In genomic region chr22:20993304-20994127, GRCh38 we compare ENCODE assay signal across 25 cellular contexts. TPM values are rescaled to one million over a fixed set of nuclear protein-coding genes. Genes with fewer than 3 reads are reported as not detected.
"Had no signal": no experiment of that assay in that cellular context is flagged by ENCODE, and none has a peak within 500 bp of the region (broad histone marks: within the 10 kb centered on the region; RNA-seq: fewer than 3 reads in every experiment).

No MANE protein-coding gene starts in this region.

- H3K4me3 ChIP-seq: left lung, lower lobe of right lung, ovary, right atrium auricular region, spleen, suprapubic skin, thoracic aorta, tibial artery, upper lobe of right lung had no signal

- H3K4me1 ChIP-seq: left lung, lower lobe of right lung, right atrium auricular region, suprapubic skin, tibial artery, upper lobe of right lung had no signal

- H3K27ac ChIP-seq: left lung, lower lobe of right lung, neutrophil, ovary, right atrium auricular region, spleen, suprapubic skin, thoracic aorta, tibial artery, upper lobe of right lung had no signal

- H3K9me3 ChIP-seq: left lung, lower lobe of right lung, neutrophil, ovary, right atrium auricular region, spleen, suprapubic skin, thoracic aorta, tibial artery, upper lobe of right lung had no signal

- ATAC-seq: left colon; left lung; lower lobe of right lung; naive thymus-derived CD8-positive, alpha-beta T cell; sciatic nerve; stimulated activated effector memory CD8-positive, alpha-beta T cell treated with anti-CD3 and anti-CD28 coated beads, Interleukin-12 subunit alpha, Interleukin-12 subunit beta, amount 100 ng/mL, for 72 hours; upper lobe of right lung had no signal

- FAIRE-seq: keratinocyte, small intestine, urothelium cell line had no signal

- H3K27me3 ChIP-seq: left lung, neutrophil, ovary, right atrium auricular region, spleen, suprapubic skin, tibial artery, upper lobe of right lung had no signal

- DNase-seq: hippocampal formation; left colon; lower lobe of right lung; mammary epithelial cell; mesenchymal stem cell; occipital lobe; ovary; small intestine; spleen; stimulated activated CD4-positive, alpha-beta T cell treated with anti-CD3 and anti-CD28 coated beads, Interleukin-4, amount 100 ng/mL, for 24 hours; stimulated activated naive CD4-positive, alpha-beta T cell; tibial artery; trophoblast cell; upper lobe of right lung had no signal

- H3K36me3 ChIP-seq: ovary had no signal

RNA-seq across cellular contexts. Expression of gene P2RX6, which starts 21.4 kb away (rescaled TPM):
- total RNA-seq: occipital lobe had no signal

RNA-seq across cellular contexts. Expression of gene SLC7A4, which starts 38.8 kb away (rescaled TPM):
- total RNA-seq: pulmonary artery endothelial cell had no signal
